24 cellular contexts compared by ENCODE assay signal in genomic region chr18:48962252-48962856, GRCh38. TPM values are rescaled to one million over a fixed set of nuclear protein-coding genes. Genes with fewer than 3 reads are reported as not detected.
A peak's percentile ranks its signal among the peaks of the same experiment; 100 is the strongest.
DNase-seq lines count a peak whose midpoint lies in the region; TF ChIP-seq lines count a peak whose summit lies in the region.
"Had no signal": no experiment of that assay in that cellular context is flagged by ENCODE, and none has a peak within 500 bp of the region (broad histone marks: within the 10 kb centered on the region; RNA-seq: fewer than 3 reads in every experiment).

No MANE protein-coding gene starts in this region.

- no peaks in the 10 kb centered on the region for H3K27me3 ChIP-seq in H9 (ENCODE audit: insufficient read depth, low read length)
- H3K27me3 ChIP-seq: heart left ventricle, ovary, right atrium auricular region had no signal

- no peak overlapping the region for H3K18ac ChIP-seq in H9 (ENCODE audit: insufficient read length, low read depth, low read length)

- intact Hi-C loops in OCI-LY7 (cut with micrococcal nuclease; ENCODE audit: unreplicated experiment), result no loop called here

- H3K4me1 ChIP-seq in H9 (ENCODE audit: insufficient read depth, low read length), result peaks cover 21% of the 10 kb centered on the region
- H3K4me1 ChIP-seq in OCI-LY7 (ENCODE audit: insufficient read depth, low read length, poor library complexity, severe bottlenecking), result no peaks in the 10 kb centered on the region

- H3K9me2 ChIP-seq in OCI-LY7 (ENCODE audit: insufficient read depth, low read length), result no peaks in the 10 kb centered on the region

- H3K56ac ChIP-seq in H9 (ENCODE audit: insufficient read length, low read depth, low read length), result no peak overlapping the region

- H3K27me3 Mint-ChIP-seq in H9 (ENCODE audit: low read depth), result peaks cover 8% of the 10 kb centered on the region
- H3K27me3 Mint-ChIP-seq in nephron (ENCODE audit: low read depth), result peaks cover 28% of the 10 kb centered on the region
- H3K27me3 Mint-ChIP-seq in type B pancreatic cell, result no peaks in the 10 kb centered on the region
- H3K27me3 Mint-ChIP-seq: stimulated activated naive CD8-positive, alpha-beta T cell treated with anti-CD3 and anti-CD28 coated beads, Interleukin-15, Interleukin-2, amounts not matched to agents 100 ng/mL and 50 ng/mL, for 24 hours had no signal

- H3K23me2 ChIP-seq in H9 (ENCODE audit: insufficient read length, low read depth, low read length, poor library complexity, severe bottlenecking), result peaks cover 3% of the 10 kb centered on the region

- H3K4ac ChIP-seq in H9 (ENCODE audit: low read depth, low read length), result no peak overlapping the region

- H4K8ac ChIP-seq in H9 (replicated peaks; ENCODE audit: insufficient read length, low read depth, low read length), result no peak overlapping the region

- H3K9me3 Mint-ChIP-seq in H9 (peaks cover 2% of the 10 kb centered on the region in 2 experiments; a peak in 3 of 5 replicates), nephron (no peaks in the 10 kb centered on the region), type B pancreatic cell (no peaks in the 10 kb centered on the region)
- H3K9me3 Mint-ChIP-seq: activated CD4-positive, alpha-beta T cell treated with anti-CD3 and anti-CD28 coated beads, Interleukin-2, amount 10 ng/mL, durations not matched to agents 24 days and 14 days; activated naive CD4-positive, alpha-beta T cell treated with anti-CD3 and anti-CD28 coated beads for 36 hours; dendritic cell treated with granulocyte-macrophage colony-stimulating factor and Interleukin-4, amounts not matched to agents 40 ng/mL and 50 ng/mL, for 4 days; naive B cell; stimulated activated naive CD8-positive, alpha-beta T cell treated with anti-CD3 and anti-CD28 coated beads, Interleukin-15, Interleukin-2, amounts not matched to agents 100 ng/mL and 50 ng/mL, for 24 hours had no signal

- H4K91ac ChIP-seq in H9 (ENCODE audit: insufficient read length, low read depth, low read length), result no peak overlapping the region

- no peak overlapping the region for H4K5ac ChIP-seq in H9 (ENCODE audit: insufficient read length, low read depth, low read length)

- H2AFZ ChIP-seq in H9 (ENCODE audit: low read length) (no peak overlapping the region), OCI-LY7 (ENCODE audit: low read length) (no peak overlapping the region)

- H3K23ac ChIP-seq in H9 (ENCODE audit: insufficient read length, low read depth, low read length), result no peak overlapping the region

- no TSS peak for BruUV-seq in OCI-LY7 (replicated peaks; lab: Mats Ljungman, UMichigan)

- no peaks in the 10 kb centered on the region; the same call in 1 of the 2 replicates for H3K79me2 ChIP-seq in H9 (ENCODE audit: insufficient read depth, low read length)
- H3K79me2 ChIP-seq in OCI-LY7 (ENCODE audit: insufficient read depth, low read depth, low read length), result no peaks in the 10 kb centered on the region

- H2AK5ac ChIP-seq in H9 (ENCODE audit: insufficient read length, low read length), result no peak overlapping the region

- TF ChIP-seq CTCF in H9 (conservative IDR thresholded peaks at IDR 0.05), result no peak
- no peak for TF ChIP-seq CTCF in coronary artery (IDR thresholded peaks at IDR 0.05)
- no peak for TF ChIP-seq CTCF in nephron (IDR thresholded peaks at IDR 0.05; ENCODE audit: unreplicated experiment in 3 of 3)
- no peak for TF ChIP-seq CTCF in type B pancreatic cell (conservative IDR thresholded peaks at IDR 0.05)
- TF ChIP-seq CTCF in OCI-LY7 (conservative IDR thresholded peaks at IDR 0.05; ENCODE audit: low read length), result no peak

- POLR2A ChIA-PET in OCI-LY7 (lab: Charles Lee), result interaction anchor here (1.0 kb wide), 1 partner anchor 35 kb away, joined by 3 read pairs; no protein-coding TSS in a partner anchor

- H3K27ac ChIP-seq in H9 (ENCODE audit: insufficient read length, low read depth, low read length) (no peak overlapping the region), coronary artery (no peak overlapping the region), OCI-LY7 (ENCODE audit: low read depth, low read length, poor library complexity, severe bottlenecking) (no peak overlapping the region)
- H3K27ac ChIP-seq: heart left ventricle, ovary, right atrium auricular region, SK-N-MC had no signal

- WGBS in H9 (ENCODE audit: extremely low coverage, insufficient read length, low lambda C conversion rate), result no CpG with 5 or more reads among the region's 7 CpGs

- no peaks in the 10 kb centered on the region for H3K36me3 ChIP-seq in OCI-LY7 (ENCODE audit: insufficient read depth, low read length)
- H3K36me3 ChIP-seq: HAP-1, heart left ventricle, ovary, right atrium auricular region had no signal

- no peaks in the 10 kb centered on the region for H3K79me1 ChIP-seq in H9 (ENCODE audit: insufficient read depth, low read depth, low read length, poor library complexity, severe bottlenecking)

- DNase-seq in H9, result no peak
- peak; percentile 70 for DNase-seq in coronary artery (ENCODE audit: low spot score)
- DNase-seq in type B pancreatic cell (ENCODE audit: extremely low spot score, unreplicated experiment), result no peak
- no peak for DNase-seq in OCI-LY7 (ENCODE audit: low spot score)
- no peak for DNase-seq in anterior cingulate cortex (lab: John Stamatoyannopoulos, UW)
- no peak for DNase-seq in NCI-H2171 (lab: John Stamatoyannopoulos, UW)
- DNase-seq: activated CD4-positive, alpha-beta T cell treated with anti-CD3 and anti-CD28 coated beads, Interleukin-2, amount 10 ng/mL, durations not matched to agents 24 days and 14 days; activated CD8-positive, alpha-beta memory T cell treated with anti-CD3 and anti-CD28 coated beads, Interleukin-2, amount 10 ng/mL, durations not matched to agents 7 days and 5 days; activated naive CD4-positive, alpha-beta T cell treated with anti-CD3 and anti-CD28 coated beads for 36 hours; C1 segment of cervical spinal cord; heart left ventricle; naive B cell; NCI-H1092; NCI-H187 treated with DMSO at 0.1 percent for 48 hours; NCI-H226; NCI-H748 treated with DMSO at 0.1 percent for 48 hours; T-helper 17 cell had no signal

- peaks cover 0 to 2% (median 0%) of the 10 kb centered on the region in 3 experiments; a peak in 2 of 7 replicates for H3K36me3 Mint-ChIP-seq in H9 (ENCODE audit: insufficient read depth in 1 of 3, low read depth in 3 of 3)
- H3K36me3 Mint-ChIP-seq in nephron (ENCODE audit: low read depth), result no peaks in the 10 kb centered on the region
- H3K36me3 Mint-ChIP-seq in type B pancreatic cell, result no peaks in the 10 kb centered on the region
- H3K36me3 Mint-ChIP-seq: activated CD8-positive, alpha-beta memory T cell treated with anti-CD3 and anti-CD28 coated beads, Interleukin-2, amount 10 ng/mL, durations not matched to agents 7 days and 5 days; naive B cell had no signal

- no peak overlapping the region for H2BK20ac ChIP-seq in H9 (ENCODE audit: low read depth, low read length, poor library complexity, severe bottlenecking)

- no peak overlapping the region for H3K9ac ChIP-seq in H9 (ENCODE audit: extremely low read depth, insufficient read length, low read length)

- H3T11ph ChIP-seq in H9 (ENCODE audit: low read length), result no peak overlapping the region

- H3K9me3 ChIP-seq in H9 (ENCODE audit: control insufficient read depth, low read depth, low read length) (no peaks in the 10 kb centered on the region), OCI-LY7 (ENCODE audit: low read length) (no peaks in the 10 kb centered on the region)
- H3K9me3 ChIP-seq: HAP-1, heart left ventricle, ovary, right atrium auricular region had no signal

- H2BK5ac ChIP-seq in H9 (ENCODE audit: insufficient read length, low read length), result no peak overlapping the region

- peaks cover 55 to 56% of the 10 kb centered on the region in 2 experiments for H3K4me1 Mint-ChIP-seq in H9
- peaks cover 29% of the 10 kb centered on the region for H3K4me1 Mint-ChIP-seq in nephron
- H3K4me1 Mint-ChIP-seq in type B pancreatic cell (ENCODE audit: unreplicated experiment), result peaks cover 36% of the 10 kb centered on the region

- no peak overlapping the region for H3K14ac ChIP-seq in H9 (ENCODE audit: insufficient read depth, low read length)

- H3K27ac Mint-ChIP-seq in H9, result peak overlapping the region in 2 of 3 experiments; percentile 2 to 46; a peak in 3 of 7 replicates
- peak overlapping the region in 2 of 3 experiments; percentile 13 to 68 for H3K27ac Mint-ChIP-seq in nephron
- H3K27ac Mint-ChIP-seq in type B pancreatic cell, result peak overlapping the region; percentile 73
- H3K27ac Mint-ChIP-seq: activated CD4-positive, alpha-beta T cell treated with anti-CD3 and anti-CD28 coated beads, Interleukin-2, amount 10 ng/mL, durations not matched to agents 24 days and 14 days; activated CD8-positive, alpha-beta memory T cell treated with anti-CD3 and anti-CD28 coated beads, Interleukin-2, amount 10 ng/mL, durations not matched to agents 7 days and 5 days; activated naive CD4-positive, alpha-beta T cell treated with anti-CD3 and anti-CD28 coated beads for 36 hours; dendritic cell treated with granulocyte-macrophage colony-stimulating factor and Interleukin-4, amounts not matched to agents 40 ng/mL and 50 ng/mL, for 4 days; stimulated activated naive CD8-positive, alpha-beta T cell treated with anti-CD3 and anti-CD28 coated beads, Interleukin-15, Interleukin-2, amounts not matched to agents 100 ng/mL and 50 ng/mL, for 24 hours; T-helper 17 cell had no signal

- H2BK120ac ChIP-seq in H9 (ENCODE audit: low read depth, low read length, poor library complexity, severe bottlenecking), result no peak overlapping the region

- no peak overlapping the region for H2BK12ac ChIP-seq in H9 (ENCODE audit: insufficient read length, low read depth, low read length)

- H3K4me3 Mint-ChIP-seq in H9 (no peak overlapping the region; a peak in 1 of 5 replicates), nephron (no peak overlapping the region), type B pancreatic cell (peak overlapping the region; percentile 23)
- H3K4me3 Mint-ChIP-seq: activated CD4-positive, alpha-beta T cell treated with anti-CD3 and anti-CD28 coated beads, Interleukin-2, amount 10 ng/mL, durations not matched to agents 24 days and 14 days; activated CD8-positive, alpha-beta memory T cell treated with anti-CD3 and anti-CD28 coated beads, Interleukin-2, amount 10 ng/mL, durations not matched to agents 7 days and 5 days; activated naive CD4-positive, alpha-beta T cell treated with anti-CD3 and anti-CD28 coated beads for 36 hours; dendritic cell treated with granulocyte-macrophage colony-stimulating factor and Interleukin-4, amounts not matched to agents 40 ng/mL and 50 ng/mL, for 4 days; naive B cell; stimulated activated naive CD8-positive, alpha-beta T cell treated with anti-CD3 and anti-CD28 coated beads, Interleukin-15, Interleukin-2, amounts not matched to agents 100 ng/mL and 50 ng/mL, for 24 hours; T-helper 17 cell had no signal

- H3K4me2 ChIP-seq in H9 (ENCODE audit: insufficient read depth, insufficient read length, low read length) (no peak overlapping the region), OCI-LY7 (ENCODE audit: low read length) (no peak overlapping the region)

- H2BK15ac ChIP-seq in H9 (ENCODE audit: low read depth, low read length), result no peak overlapping the region

- CTCF ChIA-PET in OCI-LY7 (lab: Charles Lee; ENCODE audit: unreplicated experiment), result no interaction called here

- H4K20me1 ChIP-seq in H9 (ENCODE audit: control insufficient read depth, insufficient read depth, insufficient read length) (no peaks in the 10 kb centered on the region), OCI-LY7 (ENCODE audit: insufficient read depth, low read length) (no peaks in the 10 kb centered on the region)

- H3K4me3 ChIP-seq in coronary artery, result no peak overlapping the region
- H3K4me3 ChIP-seq in OCI-LY7 (ENCODE audit: low read depth, low read length, poor library complexity, severe bottlenecking), result no peak overlapping the region
- H3K4me3 ChIP-seq: HAP-1, heart left ventricle, ovary, right atrium auricular region, SK-N-MC had no signal

RNA-seq across cellular contexts. Expression of gene SMAD7, which starts 11.6 kb away (rescaled TPM):
- total RNA-seq in H9 (2021) (27.7 and 29.4 TPM in 2 replicates), type B pancreatic cell (ENCODE audit: low replicate concordance) (17.8 and 30.9 TPM in 2 replicates), OCI-LY7 (2022) (2.9 and 3.2 TPM in 2 replicates)
- total RNA-seq in OCI-LY7 (2014; rRNA removed; shearing (Covaris generic)), result 13.5 and 15.1 TPM in 2 replicates
